Comparison of ENCODE assay signal across 1 cellular context in genomic region chr6:26024651-26025046, GRCh38.
A peak's percentile ranks its signal among the peaks of the same experiment; 100 is the strongest.
TF ChIP-seq lines count a peak whose summit lies in the region.

No MANE protein-coding gene starts in this region.

TF ChIP-seq in K562, 482 proteins besides CTCF, POLR2A, EP300 and RAD21 (continued from another document):
- TF ChIP-seq, protein P1, sequence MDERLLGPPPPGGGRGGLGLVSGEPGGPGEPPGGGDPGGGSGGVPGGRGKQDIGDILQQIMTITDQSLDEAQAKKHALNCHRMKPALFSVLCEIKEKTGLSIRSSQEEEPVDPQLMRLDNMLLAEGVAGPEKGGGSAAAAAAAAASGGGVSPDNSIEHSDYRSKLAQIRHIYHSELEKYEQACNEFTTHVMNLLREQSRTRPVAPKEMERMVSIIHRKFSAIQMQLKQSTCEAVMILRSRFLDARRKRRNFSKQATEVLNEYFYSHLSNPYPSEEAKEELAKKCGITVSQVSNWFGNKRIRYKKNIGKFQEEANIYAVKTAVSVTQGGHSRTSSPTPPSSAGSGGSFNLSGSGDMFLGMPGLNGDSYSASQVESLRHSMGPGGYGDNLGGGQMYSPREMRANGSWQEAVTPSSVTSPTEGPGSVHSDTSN (CRISPR knock-in tag; IDR thresholded peaks at IDR 0.05; ENCODE audit: low read depth): no peak
- TF ChIP-seq, protein P1 (tag; conservative IDR thresholded peaks at IDR 0.05; ENCODE audit: low read depth): 0 out of 2 replicates have a peak, but pooled peaks have one; percentile 33
- TF ChIP-seq, protein P2, sequence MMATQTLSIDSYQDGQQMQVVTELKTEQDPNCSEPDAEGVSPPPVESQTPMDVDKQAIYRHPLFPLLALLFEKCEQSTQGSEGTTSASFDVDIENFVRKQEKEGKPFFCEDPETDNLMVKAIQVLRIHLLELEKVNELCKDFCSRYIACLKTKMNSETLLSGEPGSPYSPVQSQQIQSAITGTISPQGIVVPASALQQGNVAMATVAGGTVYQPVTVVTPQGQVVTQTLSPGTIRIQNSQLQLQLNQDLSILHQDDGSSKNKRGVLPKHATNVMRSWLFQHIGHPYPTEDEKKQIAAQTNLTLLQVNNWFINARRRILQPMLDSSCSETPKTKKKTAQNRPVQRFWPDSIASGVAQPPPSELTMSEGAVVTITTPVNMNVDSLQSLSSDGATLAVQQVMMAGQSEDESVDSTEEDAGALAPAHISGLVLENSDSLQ (IDR thresholded peaks at IDR 0.05): peak; percentile 68
- no peak for TF ChIP-seq CREB3 (tag; conservative IDR thresholded peaks at IDR 0.05; ENCODE audit: low read depth)
- TF ChIP-seq HBP1 (CRISPR knock-in tag; IDR thresholded peaks at IDR 0.05): no peak
- TF ChIP-seq, protein P3, sequence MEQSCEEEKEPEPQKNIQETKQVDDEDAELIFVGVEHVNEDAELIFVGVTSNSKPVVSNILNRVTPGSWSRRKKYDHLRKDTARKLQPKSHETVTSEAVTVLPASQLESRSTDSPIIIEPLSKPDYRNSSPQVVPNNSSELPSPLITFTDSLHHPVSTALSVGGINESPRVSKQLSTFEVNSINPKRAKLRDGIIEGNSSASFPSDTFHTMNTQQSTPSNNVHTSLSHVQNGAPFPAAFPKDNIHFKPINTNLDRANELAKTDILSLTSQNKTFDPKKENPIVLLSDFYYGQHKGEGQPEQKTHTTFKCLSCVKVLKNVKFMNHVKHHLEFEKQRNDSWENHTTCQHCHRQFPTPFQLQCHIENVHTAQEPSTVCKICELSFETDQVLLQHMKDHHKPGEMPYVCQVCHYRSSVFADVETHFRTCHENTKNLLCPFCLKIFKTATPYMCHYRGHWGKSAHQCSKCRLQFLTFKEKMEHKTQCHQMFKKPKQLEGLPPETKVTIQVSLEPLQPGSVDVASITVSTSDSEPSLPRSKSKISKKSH (CRISPR knock-in tag; IDR thresholded peaks at IDR 0.05): no peak
- peak; percentile 95 for TF ChIP-seq CEBPB (tag; IDR thresholded peaks at IDR 0.05)
- no peak for TF ChIP-seq HCFC1 (IDR thresholded peaks at IDR 0.05; ENCODE audit: low read depth, low read length)
- no peak for TF ChIP-seq PRMT5 (CRISPR knock-in tag; IDR thresholded peaks at IDR 0.05)
- peak; percentile 10 for TF ChIP-seq WHSC1 (IDR thresholded peaks at IDR 0.05; ENCODE audit: low read length)
- no peak for TF ChIP-seq RFX7 (CRISPR knock-in tag; IDR thresholded peaks at IDR 0.05)
- TF ChIP-seq CHD7 (IDR thresholded peaks at IDR 0.05; ENCODE audit: low read depth, low read length): no peak
